22 cellular contexts compared by ENCODE assay signal in genomic region chr9:78033870-78034269, GRCh38. TPM values are rescaled to one million over a fixed set of nuclear protein-coding genes. Genes with fewer than 3 reads are reported as not detected.
DNase-seq lines count a peak whose midpoint lies in the region; ATAC-seq, FAIRE-seq and TF ChIP-seq lines count a peak whose summit lies in the region.
"Had no signal": no experiment of that assay in that cellular context is flagged by ENCODE, and none has a peak within 500 bp of the region (broad histone marks: within the 10 kb centered on the region; RNA-seq: fewer than 3 reads in every experiment).

No MANE protein-coding gene starts in this region.

- no peak overlapping the region for H3K4me3 Mint-ChIP-seq in Calu3 (ENCODE audit: low read depth, unreplicated experiment)

- POLR2A ChIA-PET in A549 (lab: Yijun Ruan, JAX) = no interaction called here

- H3K9me3 ChIP-seq in A549 (no peaks in the 10 kb centered on the region), lower lobe of right lung (no peaks in the 10 kb centered on the region)
- H3K9me3 ChIP-seq: ascending aorta, SJSA1, thoracic aorta had no signal

- H3K4me1 ChIP-seq in A549 (peaks cover 30% of the 10 kb centered on the region), lower lobe of right lung (peaks cover 34% of the 10 kb centered on the region)

- TF ChIP-seq CTCF in A549 (IDR thresholded peaks at IDR 0.05) (no peak), Calu3 (IDR thresholded peaks at IDR 0.05; ENCODE audit: unreplicated experiment) (no peak), lower lobe of right lung (IDR thresholded peaks at IDR 0.05) (no peak)

- no peak for FAIRE-seq in A549 (lab: Jason Lieb, UNC)
- FAIRE-seq: GM18507 had no signal

- intact Hi-C loops in Calu3 (cut with micrococcal nuclease; ENCODE audit: unreplicated experiment) = loop anchor here (2.0 kb wide), 2 partner anchors 57 to 191 kb away; no protein-coding TSS in a partner anchor
- intact Hi-C loops in lower lobe of right lung (cut with DNase I) = no loop called here

- no TSS peak for BruUV-seq in Calu3 (replicated peaks; lab: Mats Ljungman, UMichigan)

- TF ChIP-seq EP300 in A549 (IDR thresholded peaks at IDR 0.05) = no peak

- H3K27ac ChIP-seq in A549 (no peak overlapping the region; a peak in 1 of 6 replicates), lower lobe of right lung (peak overlapping the region; percentile 94)
- H3K27ac ChIP-seq: SJSA1 had no signal

- no peaks in the 10 kb centered on the region for H3K27me3 Mint-ChIP-seq in Calu3 (ENCODE audit: unreplicated experiment)
- H3K27me3 Mint-ChIP-seq: activated T-cell treated with anti-CD3 and anti-CD28 coated beads, Interleukin-2, amount 50 U/mL, for 24 hours had no signal

- peak overlapping the region; percentile 83 for H3K27ac Mint-ChIP-seq in Calu3 (ENCODE audit: unreplicated experiment)

- H3K4me2 ChIP-seq in A549 = peak overlapping the region; percentile 79; the same call in 2 of the 3 replicates

- no peaks in the 10 kb centered on the region for H3K9me3 Mint-ChIP-seq in Calu3 (ENCODE audit: low read depth, unreplicated experiment)
- H3K9me3 Mint-ChIP-seq: activated naive CD4-positive, alpha-beta T cell treated with anti-CD3 and anti-CD28 coated beads, Interleukin-2, amount 10 ng/mL, durations not matched to agents 7 days and 5 days; activated T-cell treated with anti-CD3 and anti-CD28 coated beads, Interleukin-2, amount 50 U/mL, for 24 hours had no signal

- DNase-seq in A549 (ENCODE audit: low read depth in 1 of 2, low spot score in 1 of 2) (no peak), Calu3 (no peak), NCI-H345 treated with DMSO at 0.1 percent for 48 hours (lab: John Stamatoyannopoulos, UW; ENCODE audit: unreplicated experiment) (peak; percentile 44), lower lobe of right lung (no peak)
- DNase-seq in effector CD8-positive, alpha-beta T cell (lab: John Stamatoyannopoulos, UW) = no peak
- DNase-seq: activated CD8-positive, alpha-beta T cell treated with anti-CD3 and anti-CD28 coated beads, Interleukin-2, amount 10 ng/mL, durations not matched to agents 7 days and 5 days; activated naive CD4-positive, alpha-beta T cell treated with anti-CD3 and anti-CD28 coated beads, Interleukin-2, amount 10 ng/mL, durations not matched to agents 7 days and 5 days; activated T-cell treated with anti-CD3 and anti-CD28 coated beads, Interleukin-2, amount 50 U/mL, for 24 hours; left cardiac atrium; NCI-H1694 treated with DMSO at 0.1 percent for 48 hours; NCI-H526; occipital lobe; right cardiac atrium; stimulated activated CD4-positive, alpha-beta T cell treated with anti-CD3 and anti-CD28 coated beads, Interleukin-15, amount 100 ng/mL, for 24 hours; T-helper 9 cell had no signal

- no peak for ATAC-seq in A549
- peak in 1 of 2 donors; percentile 38 for ATAC-seq in lower lobe of right lung
- no peak for ATAC-seq in GM21367 (IDR thresholded peaks at IDR 0.05; ENCODE audit: unreplicated experiment)
- no peak for ATAC-seq in GM18907 (IDR thresholded peaks at IDR 0.05; ENCODE audit: unreplicated experiment)
- ATAC-seq: activated CD4-positive, CD25-positive, alpha-beta regulatory T cell treated with anti-CD3 and anti-CD28 coated beads, Interleukin-2, amount 50 U/mL, for 24 hours; activated CD8-positive, alpha-beta T cell treated with anti-CD3 and anti-CD28 coated beads, Interleukin-2, amount 10 ng/mL, durations not matched to agents 7 days and 5 days; left cardiac atrium; right cardiac atrium had no signal

- H3K4me3 ChIP-seq in A549 (no peak overlapping the region), lower lobe of right lung (no peak overlapping the region)
- H3K4me3 ChIP-seq: SJSA1 had no signal

- no peak for TF ChIP-seq RAD21 in A549 (conservative IDR thresholded peaks at IDR 0.05 in 1 of 2, IDR thresholded peaks at IDR 0.05 in 1 of 2)

- no peak for TF ChIP-seq POLR2A in A549 (IDR thresholded peaks at IDR 0.05; ENCODE audit: low read length)

- no peaks in the 10 kb centered on the region for H3K27me3 ChIP-seq in lower lobe of right lung (ENCODE audit: low read depth)
- H3K27me3 ChIP-seq: ascending aorta, SJSA1 had no signal

- WGBS in A549 (ENCODE audit: missing lambda C conversion rate) = 67% methylated on average over 2 of the region's 2 CpGs

- H3K4me1 Mint-ChIP-seq in Calu3 (ENCODE audit: low read depth, unreplicated experiment) = peaks cover 35% of the 10 kb centered on the region

- peaks cover 33% of the 10 kb centered on the region for H3K36me3 Mint-ChIP-seq in Calu3 (ENCODE audit: insufficient read depth, unreplicated experiment)

- CTCF ChIA-PET in A549 (lab: Yijun Ruan, JAX) = interaction anchor here (1.0 to 4.8 kb wide), 8 partner anchors 19 to 867 kb away, joined by 3 to 57 read pairs (median 8); no protein-coding TSS in a partner anchor
- CTCF ChIA-PET in Calu3 (lab: Charles Lee) = interaction anchor here (5.2 kb wide), 1 partner anchor 57 kb away, joined by 42 read pairs; no protein-coding TSS in a partner anchor

- no peaks in the 10 kb centered on the region for H3K36me3 ChIP-seq in lower lobe of right lung
- H3K36me3 ChIP-seq: ascending aorta, thoracic aorta had no signal

TF ChIP-seq in A549, 52 proteins besides CTCF, POLR2A, EP300 and RAD21:
- TF ChIP-seq RFX5 (IDR thresholded peaks at IDR 0.05) = no peak
- no peak for TF ChIP-seq CEBPB (IDR thresholded peaks at IDR 0.05)
- no peak for TF ChIP-seq KDM5A (IDR thresholded peaks at IDR 0.05)
- no peak for TF ChIP-seq GATA3 (IDR thresholded peaks at IDR 0.05; ENCODE audit: borderline replicate concordance)
- TF ChIP-seq, protein P1, sequence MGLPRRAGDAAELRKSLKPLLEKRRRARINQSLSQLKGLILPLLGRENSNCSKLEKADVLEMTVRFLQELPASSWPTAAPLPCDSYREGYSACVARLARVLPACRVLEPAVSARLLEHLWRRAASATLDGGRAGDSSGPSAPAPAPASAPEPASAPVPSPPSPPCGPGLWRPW (IDR thresholded peaks at IDR 0.05) = no peak
- TF ChIP-seq, protein P2, sequence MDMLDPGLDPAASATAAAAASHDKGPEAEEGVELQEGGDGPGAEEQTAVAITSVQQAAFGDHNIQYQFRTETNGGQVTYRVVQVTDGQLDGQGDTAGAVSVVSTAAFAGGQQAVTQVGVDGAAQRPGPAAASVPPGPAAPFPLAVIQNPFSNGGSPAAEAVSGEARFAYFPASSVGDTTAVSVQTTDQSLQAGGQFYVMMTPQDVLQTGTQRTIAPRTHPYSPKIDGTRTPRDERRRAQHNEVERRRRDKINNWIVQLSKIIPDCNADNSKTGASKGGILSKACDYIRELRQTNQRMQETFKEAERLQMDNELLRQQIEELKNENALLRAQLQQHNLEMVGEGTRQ (IDR thresholded peaks at IDR 0.05) = no peak
- no peak for TF ChIP-seq BHLHE40 (IDR thresholded peaks at IDR 0.05; ENCODE audit: low read depth, low read length)
- TF ChIP-seq, protein P3, sequence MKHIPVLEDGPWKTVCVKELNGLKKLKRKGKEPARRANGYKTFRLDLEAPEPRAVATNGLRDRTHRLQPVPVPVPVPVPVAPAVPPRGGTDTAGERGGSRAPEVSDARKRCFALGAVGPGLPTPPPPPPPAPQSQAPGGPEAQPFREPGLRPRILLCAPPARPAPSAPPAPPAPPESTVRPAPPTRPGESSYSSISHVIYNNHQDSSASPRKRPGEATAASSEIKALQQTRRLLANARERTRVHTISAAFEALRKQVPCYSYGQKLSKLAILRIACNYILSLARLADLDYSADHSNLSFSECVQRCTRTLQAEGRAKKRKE (CRISPR knock-in tag; IDR thresholded peaks at IDR 0.05; ENCODE audit: low read depth) = no peak
- TF ChIP-seq CBX8 (IDR thresholded peaks at IDR 0.05) = no peak
- TF ChIP-seq ZFP36 (IDR thresholded peaks at IDR 0.05; ENCODE audit: borderline replicate concordance, partially characterized antibody) = no peak
- TF ChIP-seq NFE2L2 (conservative IDR thresholded peaks at IDR 0.05; ENCODE audit: low read length) = no peak
- TF ChIP-seq TFCP2L1 (CRISPR knock-in tag; IDR thresholded peaks at IDR 0.05) = no peak
- no peak for TF ChIP-seq JUNB (IDR thresholded peaks at IDR 0.05)
- TF ChIP-seq RCOR1 (IDR thresholded peaks at IDR 0.05; ENCODE audit: low read depth, low read length) = no peak
- TF ChIP-seq, protein P4, sequence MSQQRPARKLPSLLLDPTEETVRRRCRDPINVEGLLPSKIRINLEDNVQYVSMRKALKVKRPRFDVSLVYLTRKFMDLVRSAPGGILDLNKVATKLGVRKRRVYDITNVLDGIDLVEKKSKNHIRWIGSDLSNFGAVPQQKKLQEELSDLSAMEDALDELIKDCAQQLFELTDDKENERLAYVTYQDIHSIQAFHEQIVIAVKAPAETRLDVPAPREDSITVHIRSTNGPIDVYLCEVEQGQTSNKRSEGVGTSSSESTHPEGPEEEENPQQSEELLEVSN (IDR thresholded peaks at IDR 0.05; ENCODE audit: borderline replicate concordance, low read depth) = no peak
- no peak for TF ChIP-seq ZC3H11A (IDR thresholded peaks at IDR 0.05)

RNA-seq across cellular contexts. Expression of gene GNAQ, which starts 2.3 kb away (rescaled TPM):
- polyA plus RNA-seq in A549 (2011; rRNA removed) (53.7 and 60.0 TPM in 2 replicates), A549 (2017; fragmentation: RNase III; extraction: RNeasy Plus Mini Kit Qiagen cat#74134 plus additional on column Dnase treatment) (17.1 to 18.2 TPM (median 17.9 TPM) in 3 replicates)
- 6.8 and 8.2 TPM in 2 replicates for polyA plus RNA-seq in A549 (2012; cell fraction: cytosol; rRNA removed)
- 3.3 and 5.8 TPM in 2 replicates for polyA plus RNA-seq in A549 (2012; cell fraction: nucleus; rRNA removed)
- 45.7 and 46.6 TPM in 2 replicates for polyA minus RNA-seq in A549 (2011; rRNA and poly(A)+ RNA removed)
- total RNA-seq in Calu3 (2022) (34.1 TPM in 2 replicates), lower lobe of right lung (130 TPM)
